ENCODE assay signal across 1 cellular context in genomic region chr1:156705918-156706646, GRCh38.
TF ChIP-seq lines count a peak whose summit lies in the region.

No MANE protein-coding gene starts in this region.

TF ChIP-seq in K562, 482 proteins besides CTCF, POLR2A, EP300 and RAD21 (continued from another document and continues in another):
- TF ChIP-seq ZNF280B (CRISPR knock-in tag; IDR thresholded peaks at IDR 0.05) (no peak), ESRRA (IDR thresholded peaks at IDR 0.05; ENCODE audit: borderline replicate concordance, low read depth) (0 out of 2 replicates have a peak, but pooled peaks have one; percentile 16), MTF1 (CRISPR knock-in tag; IDR thresholded peaks at IDR 0.05; ENCODE audit: borderline replicate concordance) (no peak), JUND (IDR thresholded peaks at IDR 0.05; ENCODE audit: borderline replicate concordance, low read depth, low read length) (peak; percentile 24; the same call in 1 of the 2 replicates), JUND (tag; IDR thresholded peaks at IDR 0.05; ENCODE audit: borderline replicate concordance, low read depth, low read length) (no peak; the same call in 2 of the 3 replicates), HDAC6 (IDR thresholded peaks at IDR 0.05; ENCODE audit: low read depth, low read length) (no peak), PHB (CRISPR knock-in tag; IDR thresholded peaks at IDR 0.05) (no peak), YY1 (IDR thresholded peaks at IDR 0.05; ENCODE audit: borderline replicate concordance in 1 of 3, control insufficient read depth in 1 of 3, extremely low read depth in 1 of 3, insufficient read depth in 3 of 3, insufficient read length in 1 of 3, insufficient replicate concordance in 2 of 3, low read depth in 1 of 3, low read length in 2 of 3) (peak in 2 of 3 experiments; percentile 15 to 41), ZBTB26 (CRISPR knock-in tag; IDR thresholded peaks at IDR 0.05) (no peak), ZNF444 (CRISPR knock-in tag; IDR thresholded peaks at IDR 0.05) (no peak), ZKSCAN3 (CRISPR knock-in tag; IDR thresholded peaks at IDR 0.05) (no peak), SMARCA4 (IDR thresholded peaks at IDR 0.05) (peak; percentile 64), ZBTB17 (CRISPR knock-in tag; IDR thresholded peaks at IDR 0.05) (no peak), HEY1 (CRISPR knock-in tag; IDR thresholded peaks at IDR 0.05; ENCODE audit: borderline replicate concordance) (no peak), MAX (CRISPR knock-in tag; IDR thresholded peaks at IDR 0.05) (no peak), HNRNPL (IDR thresholded peaks at IDR 0.05; ENCODE audit: low read depth, low read length) (no peak), FOXA3 (CRISPR knock-in tag; conservative IDR thresholded peaks at IDR 0.05 in 1 of 2, IDR thresholded peaks at IDR 0.05 in 1 of 2) (no peak), E2F6 (IDR thresholded peaks at IDR 0.05; ENCODE audit: borderline replicate concordance in 1 of 2, extremely low read depth in 1 of 2, insufficient read depth in 1 of 2, insufficient read length in 1 of 2, low read depth in 1 of 2, low read length in 1 of 2, poor library complexity in 1 of 2, severe bottlenecking in 1 of 2) (peak in 1 of 2 experiments; percentile 21), ZNF740 (CRISPR knock-in tag; IDR thresholded peaks at IDR 0.05) (peak; percentile 89; the same call in 1 of the 2 replicates), ZNF740 (tag; IDR thresholded peaks at IDR 0.05) (peak in 1 of 2 experiments; percentile 79; a peak in 1 of 4 replicates), ZBTB1 (CRISPR knock-in tag; IDR thresholded peaks at IDR 0.05; ENCODE audit: borderline replicate concordance, low read depth) (no peak; the same call in 1 of the 2 replicates), CREB3L1 (IDR thresholded peaks at IDR 0.05; ENCODE audit: borderline replicate concordance, low read depth) (no peak), ZNF280A (IDR thresholded peaks at IDR 0.05; ENCODE audit: low read depth, partially characterized antibody) (no peak), SRSF1 (IDR thresholded peaks at IDR 0.05; ENCODE audit: low read depth, low read length) (no peak), ZFP30 (CRISPR knock-in tag; IDR thresholded peaks at IDR 0.05; ENCODE audit: borderline replicate concordance) (no peak), VEZF1 (CRISPR knock-in tag; IDR thresholded peaks at IDR 0.05) (peak; percentile 94), SREBF1 (IDR thresholded peaks at IDR 0.05; ENCODE audit: borderline replicate concordance, low read depth, low read length) (no peak), CTCFL (IDR thresholded peaks at IDR 0.05; ENCODE audit: borderline replicate concordance, insufficient read depth, low read depth, low read length, poor library complexity, severe bottlenecking) (peak; percentile 66), MAFK (IDR thresholded peaks at IDR 0.05; ENCODE audit: low read length) (no peak), HIVEP1 (CRISPR knock-in tag; IDR thresholded peaks at IDR 0.05) (no peak), DMBX1 (CRISPR knock-in tag; IDR thresholded peaks at IDR 0.05; ENCODE audit: borderline replicate concordance) (no peak), NKRF (IDR thresholded peaks at IDR 0.05; ENCODE audit: borderline replicate concordance) (no peak), ETS2 (tag; IDR thresholded peaks at IDR 0.05; ENCODE audit: borderline replicate concordance, poor library complexity, severe bottlenecking) (no peak), CUX1 (CRISPR knock-in tag; IDR thresholded peaks at IDR 0.05) (no peak), ZNF143 (CRISPR knock-in tag; IDR thresholded peaks at IDR 0.05) (no peak), RBFOX2 (IDR thresholded peaks at IDR 0.05; ENCODE audit: low read depth, low read length) (peak; percentile 72), SAFB (IDR thresholded peaks at IDR 0.05; ENCODE audit: borderline replicate concordance, low read depth, low read length) (peak; percentile 53; the same call in 1 of the 2 replicates), ZBTB8A (IDR thresholded peaks at IDR 0.05; ENCODE audit: partially characterized antibody) (no peak)
